ENCODE assay signal across 8 cellular contexts in the genomic region with DNA sequence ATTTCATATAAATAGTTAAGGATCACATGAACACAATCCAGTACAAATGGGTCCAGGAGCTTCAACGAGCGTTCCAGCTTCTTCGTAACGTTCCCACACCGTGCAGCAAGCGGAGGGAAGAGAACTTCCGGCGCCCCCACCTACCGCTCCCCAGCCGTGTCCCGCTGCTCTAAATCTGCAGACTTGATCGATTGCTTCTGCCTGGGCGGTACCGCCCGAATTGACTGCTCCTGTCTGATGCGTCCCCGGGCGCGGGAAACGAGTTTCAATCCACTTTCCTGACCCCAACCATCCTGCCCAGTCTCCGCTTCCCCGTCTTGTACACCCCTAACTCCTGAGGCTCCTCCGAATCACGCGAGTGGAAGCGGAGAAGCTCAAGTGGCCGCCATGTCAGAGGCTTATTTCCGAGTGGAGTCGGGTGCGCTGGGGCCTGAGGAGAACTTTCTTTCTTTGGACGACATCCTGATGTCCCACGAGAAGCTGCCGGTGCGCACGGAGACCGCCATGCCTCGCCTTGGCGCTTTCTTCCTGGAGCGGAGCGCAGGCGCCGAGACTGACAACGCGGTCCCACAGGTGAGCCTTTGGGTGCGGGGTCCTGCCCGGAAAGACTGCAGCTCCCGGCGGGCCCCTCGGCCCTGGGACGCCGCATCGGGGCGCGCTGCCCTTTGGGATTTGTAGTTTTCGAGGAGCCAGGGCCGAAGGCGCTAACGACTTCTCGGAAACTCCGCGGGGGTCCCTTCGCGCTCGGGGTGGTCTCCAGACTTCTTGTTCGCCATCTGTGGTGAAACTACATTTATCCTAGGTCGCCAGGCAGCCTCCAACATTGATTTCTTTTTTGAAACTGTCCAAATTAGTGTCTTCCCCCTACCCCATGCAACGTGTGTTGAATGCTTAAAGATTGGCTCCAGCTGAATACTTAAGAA. TPM values are rescaled to one million over a fixed set of nuclear protein-coding genes. Genes with fewer than 3 reads are reported as not detected.
DNase-seq lines count a peak whose midpoint lies in the region; ATAC-seq and TF ChIP-seq lines count a peak whose summit lies in the region.

TSS of gene GINS3 (plus strand) at position 257 of the 923 bp plus-strand sequence. CDS start at position 388, 131 bp downstream.

- TF ChIP-seq CTCF in AG09319 (IDR thresholded peaks at IDR 0.05; ENCODE audit: low read depth, low read length) (no peak), kidney epithelial cell (IDR thresholded peaks at IDR 0.05; ENCODE audit: insufficient read depth, low read length, poor library complexity, severe bottlenecking) (no peak)

- H3K27me3 ChIP-seq in kidney epithelial cell (ENCODE audit: control insufficient read depth, insufficient read depth, low read length), result no peaks in the 10 kb centered on the region

- DNase-seq in AG09319 (ENCODE audit: extremely low read depth, low read depth), result peak; percentile 73
- peak; percentile 60 to 84 for DNase-seq in NCI-H446 (lab: John Stamatoyannopoulos, UW)
- peak; percentile 81 for DNase-seq in activated CD4-positive, CD25-positive, alpha-beta regulatory T cell treated with anti-CD3 and anti-CD28 coated beads, Interleukin-2, amount 50 U/mL, for 72 hours
- DNase-seq in cerebellum (ENCODE audit: low spot score), result peak; percentile 92
- DNase-seq in kidney epithelial cell (ENCODE audit: low read depth), result peak; percentile 45
- peak; percentile 78 to 84 for DNase-seq in stimulated activated CD4-positive, alpha-beta T cell treated with anti-CD3 and anti-CD28 coated beads, Interleukin-15, amount 100 ng/mL, for 48 hours (ENCODE audit: low read depth in 2 of 2)

- ATAC-seq in GM19025 (IDR thresholded peaks at IDR 0.05; ENCODE audit: low read depth, unreplicated experiment) (peak; percentile 91), HG03342 (IDR thresholded peaks at IDR 0.05; ENCODE audit: unreplicated experiment) (peak; percentile 95)

- H3K4me3 ChIP-seq in kidney epithelial cell (ENCODE audit: low read depth, low read length), result peak within 1 kb of the TSS; percentile 72

- no peaks in the 10 kb centered on the region for H3K36me3 ChIP-seq in kidney epithelial cell (ENCODE audit: control insufficient read depth, insufficient read depth, low read length)

RNA-seq across cellular contexts. Expression of gene GINS3, which starts in this region (rescaled TPM):
- 6.2 TPM for total RNA-seq in cerebellum
- total RNA-seq in kidney epithelial cell, result 5.8 and 6.4 TPM in 2 replicates

Comparison
In these comparisons a context has a peak if more than half of its experiments do, and no peak if none do; other contexts are left out.
1. Peak in every context shown above with its lines: DNase-seq, ATAC-seq and H3K4me3 ChIP-seq.